Comparison of ENCODE assay signal across 8 cellular contexts in the genomic region with DNA sequence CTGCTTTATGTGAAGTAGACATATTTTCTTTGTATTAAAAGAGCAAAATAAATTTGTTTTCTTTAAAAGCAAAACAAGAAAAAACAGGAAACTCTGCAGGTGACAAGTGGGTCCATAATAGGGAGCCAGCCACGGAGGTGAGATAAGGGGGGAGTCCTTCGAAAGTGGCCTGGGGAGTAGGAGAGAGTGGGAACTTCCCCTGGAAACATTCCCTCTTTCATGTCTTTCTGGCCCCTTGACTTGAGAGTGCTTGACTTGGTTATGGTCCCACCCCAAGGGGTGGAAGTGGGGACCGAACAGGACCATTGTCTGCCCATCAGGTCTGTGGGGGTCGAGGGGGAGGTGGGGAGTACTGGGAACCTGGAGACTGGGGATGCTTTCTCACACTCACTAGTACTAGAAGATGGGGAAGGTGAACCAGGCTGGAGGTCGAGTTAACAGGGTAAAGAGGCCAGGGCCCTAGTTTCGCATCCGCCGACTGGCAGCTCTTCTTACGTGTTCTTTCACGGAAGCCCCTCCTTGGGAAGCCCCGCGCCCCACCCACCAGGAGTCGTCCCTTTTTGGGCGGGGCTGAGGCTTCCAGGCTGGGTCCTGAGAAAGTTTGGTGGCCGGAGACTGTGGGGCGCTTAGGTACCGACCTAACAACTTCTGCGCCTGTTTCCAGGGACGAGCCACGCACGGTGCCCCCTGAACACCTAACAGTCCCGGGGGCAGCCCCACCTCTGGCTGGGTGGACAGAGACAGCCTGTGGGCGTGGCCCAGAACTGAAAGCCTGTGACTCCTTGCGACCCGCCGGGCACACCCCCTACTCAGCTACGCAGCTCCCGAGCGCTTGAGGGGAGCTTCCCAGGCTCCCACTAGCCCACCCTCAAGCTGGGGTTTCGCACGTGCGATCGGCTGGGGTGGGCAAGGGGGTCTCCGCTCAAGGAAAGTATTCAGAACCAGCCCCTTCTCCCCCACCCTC. TPM values are rescaled to one million over a fixed set of nuclear protein-coding genes. Genes with fewer than 3 reads are reported as not detected.
A peak's percentile ranks its signal among the peaks of the same experiment; 100 is the strongest.
DNase-seq lines count a peak whose midpoint lies in the region; ATAC-seq, FAIRE-seq and TF ChIP-seq lines count a peak whose summit lies in the region.

No MANE protein-coding gene starts in this region.

- peaks cover 7% of the 10 kb centered on the region for H4K20me1 ChIP-seq in keratinocyte (ENCODE audit: control insufficient read depth, extremely low read depth, insufficient read depth, low read length)

- peak; percentile 38 for ATAC-seq in HG02981 (IDR thresholded peaks at IDR 0.05; ENCODE audit: unreplicated experiment)

- H3K9ac ChIP-seq in adipocyte (ENCODE audit: low read length): peak overlapping the region; percentile 94
- H3K9ac ChIP-seq in keratinocyte (ENCODE audit: control insufficient read depth, extremely low read depth, insufficient read depth, low read length): peak overlapping the region; percentile 88

- H3K36me3 ChIP-seq in SJSA1: peaks cover 14% of the 10 kb centered on the region
- no peaks in the 10 kb centered on the region for H3K36me3 ChIP-seq in adipocyte (ENCODE audit: control insufficient read depth, insufficient read depth, low read length, severe bottlenecking)
- H3K36me3 ChIP-seq in keratinocyte (ENCODE audit: control insufficient read depth in 2 of 2, extremely low read depth in 1 of 2, insufficient read depth in 2 of 2, low read length in 2 of 2): peaks cover 0 to 5% of the 10 kb centered on the region in 2 experiments

- H3K4me1 ChIP-seq in SJSA1 (replicated peaks) (peaks cover 24% of the 10 kb centered on the region), adipocyte (ENCODE audit: control insufficient read depth, insufficient read depth, low read length) (peaks cover 15% of the 10 kb centered on the region), keratinocyte (ENCODE audit: control insufficient read depth, extremely low read depth, insufficient read depth, low read length) (peaks cover 26% of the 10 kb centered on the region)

- H3K27me3 ChIP-seq in SJSA1 (replicated peaks) (no peaks in the 10 kb centered on the region), adipocyte (replicated peaks; ENCODE audit: control insufficient read depth, insufficient read depth, low read length) (no peaks in the 10 kb centered on the region), keratinocyte (ENCODE audit: control insufficient read depth, extremely low read depth, insufficient read depth, low read length) (peaks cover 7% of the 10 kb centered on the region)

- H3K9me1 ChIP-seq in keratinocyte (ENCODE audit: control insufficient read depth, extremely low read depth, insufficient read depth, low read length): peaks cover 3% of the 10 kb centered on the region

- H3K4me3 ChIP-seq in SJSA1 (peak overlapping the region; percentile 70), adipocyte (ENCODE audit: low read length) (peak overlapping the region; percentile 97), keratinocyte (ENCODE audit: control insufficient read depth in 2 of 3, extremely low read depth in 1 of 3, insufficient read depth in 2 of 3, low read depth in 1 of 3, low read length in 3 of 3) (peak overlapping the region; percentile 73 to 93 (median 80))

- dilution Hi-C loops in keratinocyte (cut with MboI; ENCODE audit: extremely low pct_ligation_motif_present, low sequenced_read_pairs): no loop called here

- H3K9me3 ChIP-seq in SJSA1 (replicated peaks) (no peaks in the 10 kb centered on the region), adipocyte (ENCODE audit: control insufficient read depth, low read length) (no peaks in the 10 kb centered on the region), keratinocyte (ENCODE audit: control insufficient read depth, low read depth, low read length) (no peaks in the 10 kb centered on the region)

- H3K27ac ChIP-seq in SJSA1 (peak overlapping the region; percentile 29), keratinocyte (ENCODE audit: control insufficient read depth, insufficient read depth, low read length) (peak overlapping the region; percentile 56)

- DNase-seq in NCI-H345 (lab: John Stamatoyannopoulos, UW) (peak; percentile 10), NCI-H345 treated with DMSO at 0.1 percent for 48 hours (lab: John Stamatoyannopoulos, UW; ENCODE audit: unreplicated experiment) (no peak), SJSA1 (ENCODE audit: low read depth in 1 of 2, low spot score in 2 of 2) (peak; percentile 52 to 63), adipocyte (ENCODE audit: low read depth) (peak; percentile 55), keratinocyte (ENCODE audit: low read depth, low spot score) (no peak), SKM-1 treated with dmso at 0.1 percent for 144 hours (lab: John Stamatoyannopoulos, UW; ENCODE audit: unreplicated experiment) (no peak)
- DNase-seq in stimulated activated CD4-positive, alpha-beta T cell treated with anti-CD3 and anti-CD28 coated beads, Interleukin-4, amount 100 ng/mL, for 4 hours: peak; percentile 67 to 83

- no peaks in the 10 kb centered on the region for H3K79me2 ChIP-seq in keratinocyte (ENCODE audit: control insufficient read depth, insufficient read depth, low read length)

- peak overlapping the region; percentile 92 for H3K4me2 ChIP-seq in keratinocyte (ENCODE audit: control insufficient read depth, extremely low read depth, insufficient read depth, low read depth, low read length)

- no peak for FAIRE-seq in keratinocyte (lab: Jason Lieb, UNC)

- H2AFZ ChIP-seq in keratinocyte (ENCODE audit: control insufficient read depth, low read length): peak overlapping the region; percentile 92

- TF ChIP-seq CTCF in keratinocyte (optimal IDR thresholded peaks at IDR 0.05 in 1 of 3, IDR thresholded peaks at IDR 0.05 in 1 of 3, conservative IDR thresholded peaks at IDR 0.05 in 1 of 3; ENCODE audit: extremely low read depth in 1 of 3, insufficient read depth in 2 of 3, low read length in 3 of 3): no peak

RNA-seq across cellular contexts. Expression of a gene that starts 0.8 kb away (rescaled TPM):
- total RNA-seq in SJSA1 (2014; rRNA removed; shearing (Covaris generic)): 25.5 and 46.7 TPM in 2 replicates
- 12.5 to 25.0 TPM (median 12.5 TPM) in 3 replicates for polyA plus RNA-seq in keratinocyte
- polyA plus RNA-seq in keratinocyte (2011; ENCODE audit: low read depth): 6.9 TPM
- polyA plus RNA-seq in keratinocyte (2011; cell fraction: cytosol; rRNA removed): 7.4 and 16.8 TPM in 2 replicates
- 21.3 and 27.2 TPM in 2 replicates for polyA plus RNA-seq in keratinocyte (2011; cell fraction: nucleus; rRNA removed)
- 15.4 and 19.7 TPM in 2 replicates for polyA plus RNA-seq in keratinocyte (2012; ENCODE audit: low replicate concordance)
- 3.5 to 8.6 TPM (median 7.0 TPM) in 3 replicates for polyA minus RNA-seq in keratinocyte
- 20.7 TPM for polyA minus RNA-seq in keratinocyte (2011; cell fraction: cytosol; rRNA and poly(A)+ RNA removed)
- 10.0 and 11.5 TPM in 2 replicates for polyA minus RNA-seq in keratinocyte (2011; cell fraction: nucleus; rRNA and poly(A)+ RNA removed)

RNA-seq across cellular contexts. Expression of a gene that starts 0.8 kb away (rescaled TPM):
- 11.7 and 24.2 TPM in 2 replicates for total RNA-seq in SJSA1 (2014; rRNA removed; shearing (Covaris generic))
- 3.0 to 6.0 TPM (median 4.0 TPM) in 3 replicates for polyA plus RNA-seq in keratinocyte
- polyA plus RNA-seq in keratinocyte (2011; ENCODE audit: low read depth): 1.4 TPM
- polyA plus RNA-seq in keratinocyte (2011; cell fraction: cytosol; rRNA removed): 1.1 and 3.0 TPM in 2 replicates
- 25.3 and 44.1 TPM in 2 replicates for polyA plus RNA-seq in keratinocyte (2011; cell fraction: nucleus; rRNA removed)
- 4.0 and 4.9 TPM in 2 replicates for polyA plus RNA-seq in keratinocyte (2012; ENCODE audit: low replicate concordance)
- 1.3 to 2.0 TPM (median 1.3 TPM) in 3 replicates for polyA minus RNA-seq in keratinocyte
- polyA minus RNA-seq in keratinocyte (2011; cell fraction: cytosol; rRNA and poly(A)+ RNA removed): 4.6 TPM
- polyA minus RNA-seq in keratinocyte (2011; cell fraction: nucleus; rRNA and poly(A)+ RNA removed): 8.6 and 11.6 TPM in 2 replicates

RNA-seq across cellular contexts. Expression of a gene that starts 5.6 kb away (rescaled TPM):
- 3.9 and 12.8 TPM in 2 replicates for total RNA-seq in SJSA1 (2014; rRNA removed; shearing (Covaris generic))
- polyA plus RNA-seq in keratinocyte: 4.3 to 10.7 TPM (median 4.9 TPM) in 3 replicates
- 7.2 TPM for polyA plus RNA-seq in keratinocyte (2011; ENCODE audit: low read depth)
- polyA plus RNA-seq in keratinocyte (2011; cell fraction: cytosol; rRNA removed): 0.69 and 0.79 TPM in 2 replicates
- 63.1 and 85.5 TPM in 2 replicates for polyA plus RNA-seq in keratinocyte (2011; cell fraction: nucleus; rRNA removed)
- 5.2 and 10.5 TPM in 2 replicates for polyA plus RNA-seq in keratinocyte (2012; ENCODE audit: low replicate concordance)
- polyA minus RNA-seq in keratinocyte: 3.3 to 6.5 TPM (median 3.7 TPM) in 3 replicates
- 5.0 TPM for polyA minus RNA-seq in keratinocyte (2011; cell fraction: cytosol; rRNA and poly(A)+ RNA removed)
- 5.1 and 7.1 TPM in 2 replicates for polyA minus RNA-seq in keratinocyte (2011; cell fraction: nucleus; rRNA and poly(A)+ RNA removed)

RNA-seq across cellular contexts. Expression of a gene that starts 8.1 kb away (rescaled TPM):
- total RNA-seq in SJSA1 (2014; rRNA removed; shearing (Covaris generic)): 34.5 and 36.1 TPM in 2 replicates
- 2.6 to 5.4 TPM (median 3.9 TPM) in 3 replicates for polyA plus RNA-seq in keratinocyte
- 0.91 TPM for polyA plus RNA-seq in keratinocyte (2011; ENCODE audit: low read depth)
- polyA plus RNA-seq in keratinocyte (2011; cell fraction: cytosol; rRNA removed): 2.2 and 3.6 TPM in 2 replicates
- 4.5 and 7.3 TPM in 2 replicates for polyA plus RNA-seq in keratinocyte (2011; cell fraction: nucleus; rRNA removed)
- polyA plus RNA-seq in keratinocyte (2012; ENCODE audit: low replicate concordance): 3.0 and 4.1 TPM in 2 replicates
- 2.3 to 4.8 TPM (median 3.6 TPM) in 3 replicates for polyA minus RNA-seq in keratinocyte
- 5.9 TPM for polyA minus RNA-seq in keratinocyte (2011; cell fraction: cytosol; rRNA and poly(A)+ RNA removed)
- 3.9 and 6.3 TPM in 2 replicates for polyA minus RNA-seq in keratinocyte (2011; cell fraction: nucleus; rRNA and poly(A)+ RNA removed)

RNA-seq across cellular contexts. Expression of a gene that starts 11.4 kb away (rescaled TPM):
- total RNA-seq in SJSA1 (2014; rRNA removed; shearing (Covaris generic)): 24.1 and 29.7 TPM in 2 replicates
- 10.5 to 18.1 TPM (median 16.8 TPM) in 3 replicates for polyA plus RNA-seq in keratinocyte
- polyA plus RNA-seq in keratinocyte (2011; ENCODE audit: low read depth): 21.7 TPM
- 7.2 and 11.5 TPM in 2 replicates for polyA plus RNA-seq in keratinocyte (2011; cell fraction: cytosol; rRNA removed)
- 55.7 and 63.3 TPM in 2 replicates for polyA plus RNA-seq in keratinocyte (2011; cell fraction: nucleus; rRNA removed)
- 15.0 and 33.9 TPM in 2 replicates for polyA plus RNA-seq in keratinocyte (2012; ENCODE audit: low replicate concordance)
- 4.8 to 13.2 TPM (median 7.5 TPM) in 3 replicates for polyA minus RNA-seq in keratinocyte
- polyA minus RNA-seq in keratinocyte (2011; cell fraction: cytosol; rRNA and poly(A)+ RNA removed): 8.4 TPM
- polyA minus RNA-seq in keratinocyte (2011; cell fraction: nucleus; rRNA and poly(A)+ RNA removed): 4.7 and 6.0 TPM in 2 replicates

Comparison
In these comparisons a context has a peak if more than half of its experiments do, and no peak if none do; other contexts are left out.
1. DNase-seq: peak in NCI-H345 (single experiment), SJSA1 (2 of 2), adipocyte (single experiment) and stimulated activated CD4-positive, alpha-beta T cell treated with anti-CD3 and anti-CD28 coated beads, Interleukin-4, amount 100 ng/mL, for 4 hours (2 of 2); none in NCI-H345 treated with DMSO at 0.1 percent for 48 hours (single experiment), keratinocyte (single experiment) and SKM-1 treated with dmso at 0.1 percent for 144 hours (single experiment).
2. Peak in every context shown above with its lines, with median percentiles within 50 percentile points of each other: H3K4me3 ChIP-seq.